ENCODE assay signal across 14 cellular contexts in the genomic region with DNA sequence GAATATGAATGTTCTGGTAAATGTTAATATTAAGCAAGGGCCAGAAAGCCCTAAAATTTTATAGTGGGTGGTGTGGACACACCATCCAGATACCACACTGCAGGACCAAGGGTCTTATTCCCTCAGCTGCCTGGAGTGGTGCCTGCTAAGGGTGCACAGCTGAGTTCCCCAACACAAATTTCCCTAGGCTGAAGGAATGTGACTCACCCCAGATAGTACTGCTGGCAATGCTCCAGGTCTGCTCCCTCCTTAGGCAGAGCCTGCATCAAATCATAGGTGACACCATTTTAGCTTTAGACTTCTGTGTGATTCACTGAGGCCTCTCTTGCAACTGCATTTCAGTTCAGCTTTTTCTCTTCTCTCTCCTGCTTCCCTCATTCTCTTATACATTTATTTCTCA.
DNase-seq lines count a peak whose midpoint lies in the region; ATAC-seq and TF ChIP-seq lines count a peak whose summit lies in the region.
"Had no signal": no experiment of that assay in that cellular context is flagged by ENCODE, and none has a peak within 500 bp of the region (broad histone marks: within the 10 kb centered on the region; RNA-seq: fewer than 3 reads in every experiment).

No MANE protein-coding gene starts in this region.

- no peak for TF ChIP-seq CTCF in hepatocyte (IDR thresholded peaks at IDR 0.05; ENCODE audit: poor library complexity)

- H3K9me3 ChIP-seq in hepatocyte (ENCODE audit: low read depth), result no peaks in the 10 kb centered on the region
- H3K9me3 ChIP-seq: gastroesophageal sphincter, HAP-1 had no signal

- no peak overlapping the region for H3K27ac ChIP-seq in hepatocyte
- H3K27ac ChIP-seq: gastroesophageal sphincter, left ventricle myocardium inferior had no signal

- DNase-seq in AG20443 (ENCODE audit: low spot score), result peak; percentile 30
- DNase-seq in HT-29 (ENCODE audit: low spot score), result peak; percentile 19
- peak; percentile 4 for DNase-seq in amniotic epithelial cell (ENCODE audit: low read depth)
- DNase-seq in hepatocyte (ENCODE audit: low spot score), result peak; percentile 48
- DNase-seq in NCI-H1417 (lab: John Stamatoyannopoulos, UW), result no peak
- DNase-seq in SIG-M5 (lab: John Stamatoyannopoulos, UW), result no peak
- no peak for DNase-seq in NCI-H526 (lab: John Stamatoyannopoulos, UW)
- DNase-seq: Karpas-422; left ventricle myocardium inferior; Right ventricle myocardium superior; stimulated activated naive B cell treated with anti-CD40 and anti-IgM and Interleukin-4, amounts not matched to agents 10 μg/mL and 1 μg/mL and 100 μg/mL, for 72 hours had no signal

- H4K20me1 ChIP-seq in hepatocyte (ENCODE audit: insufficient read depth, poor library complexity, severe bottlenecking), result no peaks in the 10 kb centered on the region

- no peak overlapping the region for H2AFZ ChIP-seq in hepatocyte

- no peaks in the 10 kb centered on the region for H3K79me2 ChIP-seq in hepatocyte

- no peaks in the 10 kb centered on the region for H3K36me3 ChIP-seq in hepatocyte (replicated peaks; ENCODE audit: insufficient read depth, low read depth)
- H3K36me3 ChIP-seq: gastroesophageal sphincter, HAP-1, left ventricle myocardium inferior had no signal

- H3K27me3 ChIP-seq in hepatocyte, result no peaks in the 10 kb centered on the region
- H3K27me3 ChIP-seq: gastroesophageal sphincter had no signal

- no peak overlapping the region for H3K4me3 ChIP-seq in hepatocyte
- H3K4me3 ChIP-seq: gastroesophageal sphincter, HAP-1, left ventricle myocardium inferior had no signal

- no peaks in the 10 kb centered on the region for H3K9me2 ChIP-seq in hepatocyte (replicated peaks; ENCODE audit: insufficient read depth)

- no peak for ATAC-seq in GM18517 (IDR thresholded peaks at IDR 0.05; ENCODE audit: unreplicated experiment)
- ATAC-seq: gastroesophageal sphincter; stimulated activated naive B cell treated with anti-CD40 and anti-IgM and Interleukin-4, amounts not matched to agents 10 μg/mL and 1 μg/mL and 100 μg/mL, for 72 hours had no signal

- no peak overlapping the region for H3K4me2 ChIP-seq in hepatocyte

- no peaks in the 10 kb centered on the region for H3K4me1 ChIP-seq in hepatocyte (ENCODE audit: insufficient read depth)
- H3K4me1 ChIP-seq: gastroesophageal sphincter, HAP-1, left ventricle myocardium inferior had no signal

Comparison
In these comparisons a context has a peak if more than half of its experiments do, and no peak if none do; other contexts are left out.
1. DNase-seq: peak in AG20443 (single experiment), HT-29 (single experiment), amniotic epithelial cell (single experiment) and hepatocyte (single experiment); none in NCI-H1417 (0 of 3), SIG-M5 (single experiment) and NCI-H526 (0 of 2).